In the genomic region with DNA sequence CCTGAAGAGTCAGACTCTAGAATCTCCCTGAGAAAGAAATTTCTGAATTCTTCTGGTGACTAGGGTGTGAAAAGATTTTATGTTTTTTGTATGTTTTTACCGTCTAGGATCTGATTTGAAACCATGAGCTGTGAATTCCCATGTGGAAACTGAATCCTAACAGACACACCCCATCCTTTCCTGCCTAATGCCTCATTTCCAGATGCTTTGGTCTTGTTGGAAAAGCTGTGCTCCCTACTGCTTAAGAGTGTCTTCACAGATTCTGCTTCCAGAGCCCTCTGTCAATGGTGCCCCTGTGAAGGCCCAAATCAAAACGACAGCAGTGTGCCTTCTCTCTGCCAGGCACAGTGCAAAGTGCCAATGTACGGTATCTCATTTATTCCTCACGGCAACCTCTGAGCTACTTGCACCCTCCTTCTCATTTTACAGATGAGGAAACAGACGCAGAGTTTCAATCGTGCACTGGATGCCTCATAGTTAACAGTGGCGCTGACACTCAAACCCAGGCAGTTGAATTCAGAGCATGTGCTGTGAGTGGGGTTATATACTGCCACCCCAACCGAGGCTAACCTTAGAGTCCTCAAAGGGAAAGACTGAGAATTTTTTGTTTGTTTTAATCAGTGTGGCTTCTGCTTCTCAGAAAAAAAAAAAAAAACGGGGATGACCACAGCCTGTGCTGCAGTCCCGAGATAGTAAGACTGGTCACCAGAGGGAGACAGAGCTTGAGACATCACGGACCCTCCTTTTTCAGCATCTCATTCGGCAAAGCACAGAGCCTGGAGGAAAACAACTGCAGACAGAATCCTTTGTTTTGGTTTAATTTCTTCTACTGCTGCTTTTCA, we compare ENCODE assay signal across 8 cellular contexts.
DNase-seq lines count a peak whose midpoint lies in the region; ATAC-seq, FAIRE-seq and TF ChIP-seq lines count a peak whose summit lies in the region.

No MANE protein-coding gene starts in this region.

- TF ChIP-seq CTCF in fibroblast of the aortic adventitia (IDR thresholded peaks at IDR 0.05; ENCODE audit: insufficient read depth, low read length) (peak; percentile 67), osteoblast (IDR thresholded peaks at IDR 0.05; ENCODE audit: extremely low read depth, low read depth, low read length) (peak; percentile 72)

- H3K4me3 ChIP-seq in fibroblast of the aortic adventitia (ENCODE audit: low read depth, low read length), result peak overlapping the region; percentile 14
- H3K4me3 ChIP-seq in osteoblast (ENCODE audit: insufficient read depth, low read length), result peak overlapping the region; percentile 56

- no peaks in the 10 kb centered on the region for H3K9me3 ChIP-seq in osteoblast (ENCODE audit: low read depth, low read length)

- no peak overlapping the region for H3K27ac ChIP-seq in osteoblast (ENCODE audit: low read depth, low read length)

- no peak for FAIRE-seq in GM12892 (lab: Jason Lieb, UNC)

- DNase-seq in EL (peak; percentile 65), SHP77 (lab: John Stamatoyannopoulos, UW) (peak; percentile 44 to 69), fibroblast of the aortic adventitia (ENCODE audit: low read depth) (peak; percentile 74), osteoblast (ENCODE audit: insufficient read length, low spot score, missing footprints) (peak; percentile 83), NCI-H128 (lab: John Stamatoyannopoulos, UW; ENCODE audit: unreplicated experiment) (no peak), GM12892 (ENCODE audit: insufficient read length) (no peak)
- no peak for DNase-seq in activated effector memory CD4-positive, alpha-beta T cell treated with anti-CD3 and anti-CD28 coated beads, Interleukin-2, amount 50 U/mL, for 16 hours

- peak overlapping the region; percentile 73 for H2AFZ ChIP-seq in osteoblast (ENCODE audit: low read length)

- H3K36me3 ChIP-seq in osteoblast (ENCODE audit: insufficient read depth, low read length), result no peaks in the 10 kb centered on the region

- peak overlapping the region; percentile 76 for H3K4me2 ChIP-seq in osteoblast (ENCODE audit: insufficient read depth, low read length)

- peaks cover 5% of the 10 kb centered on the region for H3K27me3 ChIP-seq in osteoblast (ENCODE audit: insufficient read depth, low read length)

- no peaks in the 10 kb centered on the region for H4K20me1 ChIP-seq in osteoblast (ENCODE audit: insufficient read depth, low read length)

- no peaks in the 10 kb centered on the region for H3K79me2 ChIP-seq in osteoblast (ENCODE audit: insufficient read depth, low read length)

- peak; percentile 51 for ATAC-seq in HG02678 (IDR thresholded peaks at IDR 0.05; ENCODE audit: unreplicated experiment)

- no peak for TF ChIP-seq POLR2A in GM12892 (IDR thresholded peaks at IDR 0.05; ENCODE audit: low read depth, low read length)

- peaks cover 5% of the 10 kb centered on the region for H3K4me1 ChIP-seq in osteoblast (ENCODE audit: insufficient read depth, low read length)

Comparison
In these comparisons a context has a peak if more than half of its experiments do, and no peak if none do; other contexts are left out.
1. DNase-seq: peak in EL (single experiment), SHP77 (2 of 2), fibroblast of the aortic adventitia (single experiment) and osteoblast (single experiment); none in activated effector memory CD4-positive, alpha-beta T cell treated with anti-CD3 and anti-CD28 coated beads, Interleukin-2, amount 50 U/mL, for 16 hours (single experiment), NCI-H128 (single experiment) and GM12892 (single experiment).